33 cellular contexts compared by ENCODE assay signal in the genomic region with DNA sequence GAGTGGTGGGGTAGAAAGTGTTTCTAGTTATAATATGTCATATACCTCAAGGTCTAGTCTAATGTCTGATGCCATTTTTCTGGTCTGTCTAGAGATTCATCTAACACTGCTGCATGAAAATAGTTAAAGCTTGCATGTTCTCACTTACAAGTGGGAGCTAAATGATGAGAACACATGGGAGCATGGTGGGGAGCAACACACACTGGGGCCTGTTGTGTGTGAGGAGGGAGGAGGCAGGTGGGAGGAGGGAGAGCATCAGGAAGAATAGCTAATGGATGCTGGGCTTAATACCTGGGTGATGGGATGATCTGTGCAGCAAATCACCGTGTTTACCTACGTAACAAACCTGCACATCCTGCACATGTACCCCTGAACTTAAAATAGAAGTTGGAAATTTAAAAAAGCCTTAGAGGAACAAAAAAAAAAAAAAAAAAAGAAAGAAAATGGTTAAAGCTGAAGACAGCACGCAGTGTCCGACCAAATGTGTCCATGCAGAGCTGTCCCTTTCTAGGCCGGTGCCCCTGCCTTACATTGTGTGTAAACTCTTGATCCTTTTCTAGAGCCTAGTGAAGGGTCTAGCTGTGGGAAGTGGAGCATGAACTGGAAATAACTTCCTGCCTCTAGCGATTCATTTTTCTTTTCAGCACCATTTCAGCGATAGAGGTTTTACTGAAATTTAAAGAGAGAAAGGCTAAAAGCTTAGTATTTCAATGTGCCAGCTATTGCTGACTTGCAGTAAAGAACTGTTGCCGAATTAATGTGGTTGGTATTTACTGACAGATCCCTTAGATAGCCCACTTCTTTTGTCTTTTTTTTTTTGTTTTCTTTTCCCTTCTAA.
DNase-seq lines count a peak whose midpoint lies in the region; ATAC-seq, FAIRE-seq and TF ChIP-seq lines count a peak whose summit lies in the region.
"Had no signal": no experiment of that assay in that cellular context is flagged by ENCODE, and none has a peak within 500 bp of the region (broad histone marks: within the 10 kb centered on the region; RNA-seq: fewer than 3 reads in every experiment).

No MANE protein-coding gene starts in this region.

- peaks cover 0 to 3% of the 10 kb centered on the region in 2 experiments; a peak in 1 of 5 replicates for H3K27me3 ChIP-seq in K562 (ENCODE audit: control insufficient read depth in 2 of 2, insufficient read depth in 2 of 2, low read length in 2 of 2)
- H3K27me3 ChIP-seq: MG63, sigmoid colon, stomach had no signal

- in situ Hi-C loops in K562 (cut with MboI) = no loop called here

- no peaks in the 10 kb centered on the region for H3K9me3 Mint-ChIP-seq in activated T-helper 2 cell treated with anti-CD3 and anti-CD28 coated beads, Interferon-gamma antibody, Interleukin-2, Interleukin-4, amounts not matched to agents 10 μg/mL and 5 μg/mL and 100 μg/mL, durations not matched to agents 14 hours and 24 hours and 36 hours
- H3K9me3 Mint-ChIP-seq in immature natural killer cell = peaks cover 0 to 2% (median 0%) of the 10 kb centered on the region in 6 donors
- H3K9me3 Mint-ChIP-seq: activated naive CD4-positive, alpha-beta T cell treated with anti-CD3 and anti-CD28 coated beads, Interleukin-2, amount 50 U/mL, for 72 hours; effector memory CD8-positive, alpha-beta T cell had no signal

- no peaks in the 10 kb centered on the region for H3K79me2 ChIP-seq in K562 (ENCODE audit: control insufficient read depth, insufficient read depth, low read length)

- WGBS in K562 (ENCODE audit: insufficient coverage, low coverage, missing lambda C conversion rate) = 0% methylated on average over 8 of the region's 8 CpGs

- TF ChIP-seq EP300 in K562 (IDR thresholded peaks at IDR 0.05; ENCODE audit: low read length) = no peak

- no peak for DNase-seq in K562 (ENCODE audit: extremely low read depth in 1 of 4, low spot score in 3 of 4)
- peak; percentile 43 for DNase-seq in left kidney (ENCODE audit: low read depth, low spot score)
- DNase-seq in activated T-helper 2 cell treated with anti-CD3 and anti-CD28 coated beads, Interferon-gamma antibody, Interleukin-2, Interleukin-4, amounts not matched to agents 10 μg/mL and 5 μg/mL and 100 μg/mL, durations not matched to agents 14 hours and 24 hours and 36 hours (ENCODE audit: low spot score) = no peak
- no peak for DNase-seq in immature natural killer cell
- DNase-seq: activated CD4-positive, alpha-beta T cell treated with anti-CD3 and anti-CD28 coated beads for 48 hours; activated effector memory CD4-positive, alpha-beta T cell treated with Interleukin-2 at 50 U/mL for 16 hours; aorta; CD4-positive, CD25-positive, alpha-beta regulatory T cell; cortex of kidney; effector memory CD8-positive, alpha-beta T cell; erythroblast; H7; KG1; MG63; NCI-H1417; NCI-H2029; NCI-H524 treated with DMSO at 0.1 percent for 48 hours; psoas muscle; SHP77 treated with DMSO at 0.1 percent for 48 hours; sigmoid colon; stimulated activated CD4-positive, alpha-beta T cell treated with anti-CD3 and anti-CD28 coated beads, Interleukin-12 subunit alpha, Interleukin-12 subunit beta, amount 100 ng/mL, for 4 hours; stimulated activated CD4-positive, alpha-beta T cell treated with anti-CD3 and anti-CD28 coated beads, Interleukin-2, amount 100 ng/mL, for 48 hours; stomach; T-helper 9 cell; trophoblast cell had no signal

- H3K4me1 Mint-ChIP-seq in activated T-helper 2 cell treated with anti-CD3 and anti-CD28 coated beads, Interferon-gamma antibody, Interleukin-2, Interleukin-4, amounts not matched to agents 10 μg/mL and 5 μg/mL and 100 μg/mL, durations not matched to agents 14 hours and 24 hours and 36 hours (ENCODE audit: low read depth) = no peaks in the 10 kb centered on the region
- no peaks in the 10 kb centered on the region for H3K4me1 Mint-ChIP-seq in immature natural killer cell
- H3K4me1 Mint-ChIP-seq: CD4-positive, CD25-positive, alpha-beta regulatory T cell had no signal

- no peaks in the 10 kb centered on the region for H3K4me1 ChIP-seq in K562 (replicated peaks in 1 of 2; ENCODE audit: control insufficient read depth in 2 of 2, insufficient read depth in 2 of 2, low read length in 2 of 2)

- no peak for TF ChIP-seq POLR2A in K562 (conservative IDR thresholded peaks at IDR 0.05)

- no peak for TF ChIP-seq RAD21 in K562 (CRISPR knock-in tag; conservative IDR thresholded peaks at IDR 0.05 in 1 of 2, IDR thresholded peaks at IDR 0.05 in 1 of 2)

- intact Hi-C loops in K562 (cut with micrococcal nuclease) = no loop called here
- intact Hi-C loops in activated T-helper 2 cell treated with anti-CD3 and anti-CD28 coated beads, Interferon-gamma antibody, Interleukin-2, Interleukin-4, amounts not matched to agents 10 μg/mL and 5 μg/mL and 100 μg/mL, durations not matched to agents 14 hours and 24 hours and 36 hours (cut with micrococcal nuclease) = no loop called here

- H3K27ac Mint-ChIP-seq in activated T-helper 2 cell treated with anti-CD3 and anti-CD28 coated beads, Interferon-gamma antibody, Interleukin-2, Interleukin-4, amounts not matched to agents 10 μg/mL and 5 μg/mL and 100 μg/mL, durations not matched to agents 14 hours and 24 hours and 36 hours = no peak overlapping the region
- H3K27ac Mint-ChIP-seq in immature natural killer cell = no peak overlapping the region
- H3K27ac Mint-ChIP-seq: activated naive CD4-positive, alpha-beta T cell treated with anti-CD3 and anti-CD28 coated beads, Interleukin-2, amount 50 U/mL, for 72 hours; CD4-positive, CD25-positive, alpha-beta regulatory T cell; effector memory CD8-positive, alpha-beta T cell had no signal

- H3K27ac ChIP-seq in K562 (ENCODE audit: extremely low read depth, low read depth, low read length) = no peak overlapping the region
- H3K27ac ChIP-seq in temporal lobe (ENCODE audit: low read depth, low read length) = peak overlapping the region; percentile 86
- H3K27ac ChIP-seq: psoas muscle, sigmoid colon, stomach, VCaP had no signal

- H3K9me3 ChIP-seq in K562 (replicated peaks; ENCODE audit: control insufficient read depth, insufficient read depth, low read depth, low read length) = no peaks in the 10 kb centered on the region
- H3K9me3 ChIP-seq: MG63, psoas muscle, sigmoid colon, stomach had no signal

- no peak overlapping the region for H2AFZ ChIP-seq in K562 (ENCODE audit: low read depth, low read length)

- BruUV-seq in K562 (replicated peaks; lab: Mats Ljungman, UMichigan) = no TSS peak

- no peak for ATAC-seq in K562
- no peak for ATAC-seq in activated CD4-positive, CD25-positive, alpha-beta regulatory T cell treated with anti-CD3 and anti-CD28 coated beads, Interleukin-2, amount 50 U/mL, for 24 hours
- ATAC-seq: activated naive CD4-positive, alpha-beta T cell treated with anti-CD3 and anti-CD28 coated beads, Interleukin-2, amount 50 U/mL, for 72 hours; effector memory CD8-positive, alpha-beta T cell; Panc1; psoas muscle had no signal

- CTCF ChIA-PET in K562 (lab: Yijun Ruan, JAX; ENCODE audit: low intra/inter-chr PET ratio) = no interaction called here

- no peak overlapping the region for H3K4me2 ChIP-seq in K562 (ENCODE audit: insufficient read depth, low read length)

- H3K4me3 ChIP-seq in GM08714 (ENCODE audit: low read length) = peak overlapping the region; percentile 13; the same call in 1 of the 2 replicates
- H3K4me3 ChIP-seq in K562 = no peak overlapping the region
- H3K4me3 ChIP-seq: MG63, psoas muscle, sigmoid colon, stomach had no signal

- H3K4me3 Mint-ChIP-seq in activated T-helper 2 cell treated with anti-CD3 and anti-CD28 coated beads, Interferon-gamma antibody, Interleukin-2, Interleukin-4, amounts not matched to agents 10 μg/mL and 5 μg/mL and 100 μg/mL, durations not matched to agents 14 hours and 24 hours and 36 hours (ENCODE audit: low read depth) = no peak overlapping the region
- no peak overlapping the region for H3K4me3 Mint-ChIP-seq in immature natural killer cell
- H3K4me3 Mint-ChIP-seq: CD4-positive, CD25-positive, alpha-beta regulatory T cell; effector memory CD8-positive, alpha-beta T cell had no signal

- POLR2A ChIA-PET in K562 (lab: Yijun Ruan, JAX) = no interaction called here

- H3K27me3 Mint-ChIP-seq in activated T-helper 2 cell treated with anti-CD3 and anti-CD28 coated beads, Interferon-gamma antibody, Interleukin-2, Interleukin-4, amounts not matched to agents 10 μg/mL and 5 μg/mL and 100 μg/mL, durations not matched to agents 14 hours and 24 hours and 36 hours (ENCODE audit: low read depth) = no peaks in the 10 kb centered on the region
- peaks cover 2 to 7% (median 3%) of the 10 kb centered on the region in 3 donors for H3K27me3 Mint-ChIP-seq in immature natural killer cell (ENCODE audit: low read depth in 3 of 3)

- H3K36me3 ChIP-seq in K562 (ENCODE audit: control insufficient read depth, insufficient read depth, low read length) = no peaks in the 10 kb centered on the region
- H3K36me3 ChIP-seq: MG63, sigmoid colon, stomach had no signal

- no peak overlapping the region for H3K9ac ChIP-seq in K562 (ENCODE audit: insufficient read depth in 1 of 2, low read depth in 2 of 2, low read length in 2 of 2)

- H4K20me1 ChIP-seq in K562 (replicated peaks; ENCODE audit: control insufficient read depth, insufficient read depth, low read length) = no peaks in the 10 kb centered on the region

- no peaks in the 10 kb centered on the region for H3K9me1 ChIP-seq in K562 (ENCODE audit: control insufficient read depth, insufficient read depth, low read length)

- no peaks in the 10 kb centered on the region for H3K36me3 Mint-ChIP-seq in activated T-helper 2 cell treated with anti-CD3 and anti-CD28 coated beads, Interferon-gamma antibody, Interleukin-2, Interleukin-4, amounts not matched to agents 10 μg/mL and 5 μg/mL and 100 μg/mL, durations not matched to agents 14 hours and 24 hours and 36 hours (ENCODE audit: low read depth)
- H3K36me3 Mint-ChIP-seq in immature natural killer cell = no peaks in the 10 kb centered on the region
- H3K36me3 Mint-ChIP-seq: activated naive CD4-positive, alpha-beta T cell treated with anti-CD3 and anti-CD28 coated beads, Interleukin-2, amount 50 U/mL, for 72 hours; CD4-positive, CD25-positive, alpha-beta regulatory T cell had no signal

- no peak for TF ChIP-seq CTCF in K562 (IDR thresholded peaks at IDR 0.05 in 2 of 3, conservative IDR thresholded peaks at IDR 0.05 in 1 of 3; ENCODE audit: insufficient read depth in 2 of 3, low read depth in 1 of 3, low read length in 3 of 3)

- no peak for FAIRE-seq in K562 (lab: Jason Lieb, UNC)
- FAIRE-seq: GM12891, islet of Langerhans had no signal

TF ChIP-seq in K562, 482 proteins besides CTCF, POLR2A, EP300 and RAD21:
- 0 out of 2 replicates have a peak, but pooled peaks have one; percentile 9 for TF ChIP-seq ZNF316 (IDR thresholded peaks at IDR 0.05)
- no peak for TF ChIP-seq THRA (IDR thresholded peaks at IDR 0.05)
